In the genomic region with DNA sequence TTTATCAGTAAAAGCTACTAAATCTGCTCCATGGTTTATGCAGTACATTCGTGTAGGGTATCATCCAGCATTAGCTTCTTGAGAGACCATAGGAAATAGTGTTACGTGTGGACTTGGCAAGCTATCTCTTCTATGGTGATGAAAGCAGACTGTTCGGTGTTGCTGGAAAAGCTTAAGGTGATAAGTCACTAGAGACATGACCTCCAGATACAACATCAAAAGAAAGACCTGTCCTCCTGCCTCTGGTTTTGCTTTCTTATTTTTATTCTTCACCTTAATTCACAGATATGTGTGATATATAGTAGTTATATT, we compare ENCODE assay signal across 25 cellular contexts. TPM values are rescaled to one million over a fixed set of nuclear protein-coding genes. Genes with fewer than 3 reads are reported as not detected.
DNase-seq lines count a peak whose midpoint lies in the region; ATAC-seq, FAIRE-seq and TF ChIP-seq lines count a peak whose summit lies in the region.
"Had no signal": no experiment of that assay in that cellular context is flagged by ENCODE, and none has a peak within 500 bp of the region (broad histone marks: within the 10 kb centered on the region; RNA-seq: fewer than 3 reads in every experiment).

No MANE protein-coding gene starts in this region.

- no peak for ATAC-seq in activated CD8-positive, alpha-beta memory T cell treated with anti-CD3 and anti-CD28 coated beads, Interleukin-2, amount 10 ng/mL, durations not matched to agents 7 days and 5 days
- ATAC-seq in activated T-helper 17 cell treated with anti-CD3 and anti-CD28 coated beads, Interleukin-2, amount 50 U/mL, for 72 hours (replicated peaks): no peak
- no peak for ATAC-seq in CD4-positive, alpha-beta T cell (ENCODE audit: poor library complexity)
- ATAC-seq: GM12878 had no signal

- FAIRE-seq in GM12892 (lab: Jason Lieb, UNC): peak; percentile 21
- FAIRE-seq in kidney (lab: Jason Lieb, UNC): no peak
- FAIRE-seq: GM12878 had no signal

- TF ChIP-seq CTCF in fibroblast of villous mesenchyme (IDR thresholded peaks at IDR 0.05; ENCODE audit: insufficient read depth, low read depth, low read length) (no peak), kidney (IDR thresholded peaks at IDR 0.05; ENCODE audit: borderline replicate concordance, extremely low read depth, insufficient read depth) (no peak)
- no peak for TF ChIP-seq CTCF in CD4-positive, alpha-beta T cell (IDR thresholded peaks at IDR 0.05)

- no peak overlapping the region for H3K9ac ChIP-seq in kidney (ENCODE audit: low read length in 2 of 2)

- CTCF ChIA-PET in activated CD8-positive, alpha-beta memory T cell treated with anti-CD3 and anti-CD28 coated beads, Interleukin-2, amount 10 ng/mL, durations not matched to agents 7 days and 5 days (lab: Charles Lee): interaction anchor here (0.9 to 1.9 kb wide), 2 partner anchors 12 to 55 kb away, joined by 3 to 4 read pairs; no protein-coding TSS in a partner anchor
- CTCF ChIA-PET in CD4-positive, alpha-beta T cell (lab: Charles Lee): interaction anchor here (1.9 kb wide), 1 partner anchor 55 kb away, joined by 5 read pairs; no protein-coding TSS in a partner anchor

- POLR2A ChIA-PET in CD4-positive, alpha-beta T cell (lab: Charles Lee): no interaction called here

- no peak for DNase-seq in activated CD8-positive, alpha-beta memory T cell treated with anti-CD3 and anti-CD28 coated beads, Interleukin-2, amount 10 ng/mL, durations not matched to agents 7 days and 5 days
- no peak for DNase-seq in activated CD8-positive, alpha-beta memory T cell treated with anti-CD3 and anti-CD28 coated beads for 24 hours
- DNase-seq in GM12892 (ENCODE audit: insufficient read length) (no peak), fibroblast of villous mesenchyme (ENCODE audit: low read depth) (peak; percentile 4), inferior parietal cortex (ENCODE audit: extremely low spot score) (no peak), kidney (no peak)
- no peak for DNase-seq in CD4-positive, alpha-beta T cell
- DNase-seq: activated CD4-positive, CD25-positive, alpha-beta regulatory T cell; activated naive CD8-positive, alpha-beta T cell treated with anti-CD3 and anti-CD28 coated beads, Interleukin-2, amount 10 ng/mL, durations not matched to agents 7 days and 5 days; CD4-positive, CD25-positive, alpha-beta regulatory T cell; DMS153; dorsolateral prefrontal cortex; NCI-H146; NCI-H774; occipital lobe; retina; stimulated activated CD4-positive, alpha-beta T cell treated with anti-CD3 and anti-CD28 coated beads, Interleukin-15, amount 100 ng/mL, for 24 hours; T1000; thyroid gland had no signal

- no peak overlapping the region for H3K27ac ChIP-seq in CD4-positive, alpha-beta T cell (ENCODE audit: low read depth, low read length)
- no peak overlapping the region for H3K27ac ChIP-seq in kidney (ENCODE audit: low read depth in 2 of 2, low read length in 2 of 2)
- H3K27ac ChIP-seq: epithelial cell of prostate, thyroid gland had no signal

- no peak for TF ChIP-seq POLR2A in GM12892 (IDR thresholded peaks at IDR 0.05; ENCODE audit: low read depth, low read length)

- peaks cover 57% of the 10 kb centered on the region for H3K4me1 Mint-ChIP-seq in activated CD8-positive, alpha-beta memory T cell treated with anti-CD3 and anti-CD28 coated beads, Interleukin-2, amount 10 ng/mL, durations not matched to agents 7 days and 5 days
- H3K4me1 Mint-ChIP-seq in activated T-helper 17 cell treated with anti-CD3 and anti-CD28 coated beads, Interleukin-2, amount 50 U/mL, for 72 hours: peaks cover 48% of the 10 kb centered on the region
- H3K4me1 Mint-ChIP-seq in CD4-positive, alpha-beta T cell (ENCODE audit: low read depth): peaks cover 44% of the 10 kb centered on the region

- no peaks in the 10 kb centered on the region for H3K27me3 ChIP-seq in CD4-positive, alpha-beta T cell (ENCODE audit: control insufficient read depth, insufficient read depth, low read length)
- H3K27me3 ChIP-seq: breast epithelium, thyroid gland had no signal

- H3K4me3 ChIP-seq in fibroblast of villous mesenchyme (ENCODE audit: low read depth, low read length) (no peak overlapping the region), kidney (ENCODE audit: low read length in 2 of 2) (no peak overlapping the region)
- H3K4me3 ChIP-seq: breast epithelium, dorsolateral prefrontal cortex, GM12878, HAP-1, lung, thyroid gland had no signal

- H3K36me3 ChIP-seq in kidney (ENCODE audit: control insufficient read depth in 1 of 2, insufficient read depth in 2 of 2, low read length in 2 of 2): no peaks in the 10 kb centered on the region
- H3K36me3 ChIP-seq: breast epithelium, HAP-1, thyroid gland had no signal

- H3K27me3 Mint-ChIP-seq in activated CD8-positive, alpha-beta memory T cell treated with anti-CD3 and anti-CD28 coated beads, Interleukin-2, amount 10 ng/mL, durations not matched to agents 7 days and 5 days: no peaks in the 10 kb centered on the region
- H3K27me3 Mint-ChIP-seq in activated T-helper 17 cell treated with anti-CD3 and anti-CD28 coated beads, Interleukin-2, amount 50 U/mL, for 72 hours: no peaks in the 10 kb centered on the region
- no peaks in the 10 kb centered on the region for H3K27me3 Mint-ChIP-seq in CD4-positive, alpha-beta T cell
- H3K27me3 Mint-ChIP-seq: activated naive CD8-positive, alpha-beta T cell treated with anti-CD3 and anti-CD28 coated beads, Interleukin-2, amount 10 ng/mL, durations not matched to agents 7 days and 5 days; CD4-positive, CD25-positive, alpha-beta regulatory T cell had no signal

- H3K9me3 Mint-ChIP-seq in activated CD8-positive, alpha-beta memory T cell treated with anti-CD3 and anti-CD28 coated beads, Interleukin-2, amount 10 ng/mL, durations not matched to agents 7 days and 5 days (ENCODE audit: low read depth): no peaks in the 10 kb centered on the region
- H3K9me3 Mint-ChIP-seq in activated T-helper 17 cell treated with anti-CD3 and anti-CD28 coated beads, Interleukin-2, amount 50 U/mL, for 72 hours: no peaks in the 10 kb centered on the region
- no peaks in the 10 kb centered on the region for H3K9me3 Mint-ChIP-seq in CD4-positive, alpha-beta T cell

- H3K4me1 ChIP-seq in kidney (ENCODE audit: control insufficient read depth in 1 of 2, insufficient read depth in 1 of 2, low read depth in 1 of 2, low read length in 2 of 2): no peaks in the 10 kb centered on the region
- H3K4me1 ChIP-seq: breast epithelium, HAP-1, thyroid gland had no signal

- no peak overlapping the region for H3K4me3 Mint-ChIP-seq in activated CD8-positive, alpha-beta memory T cell treated with anti-CD3 and anti-CD28 coated beads, Interleukin-2, amount 10 ng/mL, durations not matched to agents 7 days and 5 days
- H3K4me3 Mint-ChIP-seq in activated T-helper 17 cell treated with anti-CD3 and anti-CD28 coated beads, Interleukin-2, amount 50 U/mL, for 72 hours: peak overlapping the region; percentile 51
- H3K4me3 Mint-ChIP-seq in CD4-positive, alpha-beta T cell: no peak overlapping the region
- H3K4me3 Mint-ChIP-seq: activated naive CD8-positive, alpha-beta T cell treated with anti-CD3 and anti-CD28 coated beads, Interleukin-2, amount 10 ng/mL, durations not matched to agents 7 days and 5 days; CD4-positive, CD25-positive, alpha-beta regulatory T cell had no signal

- peaks cover 20% of the 10 kb centered on the region for H3K36me3 Mint-ChIP-seq in activated CD8-positive, alpha-beta memory T cell treated with anti-CD3 and anti-CD28 coated beads, Interleukin-2, amount 10 ng/mL, durations not matched to agents 7 days and 5 days
- peaks cover 12% of the 10 kb centered on the region for H3K36me3 Mint-ChIP-seq in activated T-helper 17 cell treated with anti-CD3 and anti-CD28 coated beads, Interleukin-2, amount 50 U/mL, for 72 hours (ENCODE audit: low read depth)
- no peaks in the 10 kb centered on the region for H3K36me3 Mint-ChIP-seq in CD4-positive, alpha-beta T cell (ENCODE audit: low read depth)
- H3K36me3 Mint-ChIP-seq: CD4-positive, CD25-positive, alpha-beta regulatory T cell had no signal

- intact Hi-C loops in CD4-positive, alpha-beta T cell (cut with DNase I, micrococcal nuclease): no loop called here
- intact Hi-C loops in kidney (cut with DNase I): no loop called here

- H3K9me3 ChIP-seq in CD4-positive, alpha-beta T cell (ENCODE audit: control insufficient read depth, low read length): no peaks in the 10 kb centered on the region
- H3K9me3 ChIP-seq in kidney (ENCODE audit: control insufficient read depth in 1 of 2, low read length in 2 of 2): no peaks in the 10 kb centered on the region
- H3K9me3 ChIP-seq: breast epithelium, HAP-1, thyroid gland had no signal

- H3K27ac Mint-ChIP-seq in activated CD8-positive, alpha-beta memory T cell treated with anti-CD3 and anti-CD28 coated beads, Interleukin-2, amount 10 ng/mL, durations not matched to agents 7 days and 5 days: peak overlapping the region; percentile 2
- peak overlapping the region; percentile 62 for H3K27ac Mint-ChIP-seq in activated T-helper 17 cell treated with anti-CD3 and anti-CD28 coated beads, Interleukin-2, amount 50 U/mL, for 72 hours
- no peak overlapping the region for H3K27ac Mint-ChIP-seq in CD4-positive, alpha-beta T cell
- H3K27ac Mint-ChIP-seq: activated naive CD8-positive, alpha-beta T cell treated with anti-CD3 and anti-CD28 coated beads, Interleukin-2, amount 10 ng/mL, durations not matched to agents 7 days and 5 days; CD4-positive, CD25-positive, alpha-beta regulatory T cell had no signal

RNA-seq across cellular contexts. Expression of a gene that starts 53.5 kb away (rescaled TPM):
- total RNA-seq in activated CD8-positive, alpha-beta memory T cell treated with anti-CD3 and anti-CD28 coated beads, Interleukin-2, amount 10 ng/mL, durations not matched to agents 7 days and 5 days: 10 to 100 TPM; 56.0 to 68.2 TPM
- 20.1 TPM for polyA plus RNA-seq in GM12892 (2012; ENCODE audit: missing spikeins)
- 100 to 1,000 TPM; 147 to 170 TPM for total RNA-seq in activated T-helper 17 cell treated with anti-CD3 and anti-CD28 coated beads, Interleukin-2, amount 50 U/mL, for 72 hours
- total RNA-seq in fibroblast of villous mesenchyme: 9.9 and 12.9 TPM in 2 replicates
- 100 to 1,000 TPM; 397 to 414 TPM for total RNA-seq in CD4-positive, alpha-beta T cell
- total RNA-seq in kidney: 51.6 TPM
- 14.2 TPM for polyA plus RNA-seq in kidney (ENCODE audit: insufficient read depth, low read depth, low replicate concordance)
